ENCODE assay signal across 10 cellular contexts in the genomic region with DNA sequence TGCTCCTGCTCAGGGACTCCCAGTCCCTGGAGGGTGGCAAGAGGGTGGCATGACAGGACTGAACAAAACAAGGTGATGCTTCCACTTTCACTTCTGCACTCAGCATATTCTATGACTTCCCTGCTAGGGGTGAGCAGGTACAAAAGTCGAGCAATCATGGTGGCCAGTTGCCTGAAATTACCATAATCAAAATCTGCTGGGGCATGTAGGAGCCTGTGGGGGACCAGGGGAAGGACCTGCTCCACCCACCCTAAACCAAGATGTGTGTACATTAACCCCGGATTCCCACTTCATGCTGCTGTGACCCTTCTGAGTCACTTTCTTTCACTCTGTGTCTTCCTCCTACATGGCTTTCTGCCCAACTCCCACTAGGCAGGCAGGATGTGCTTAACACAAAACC.
DNase-seq lines count a peak whose midpoint lies in the region; ATAC-seq and TF ChIP-seq lines count a peak whose summit lies in the region.
"Had no signal": no experiment of that assay in that cellular context is flagged by ENCODE, and none has a peak within 500 bp of the region (broad histone marks: within the 10 kb centered on the region; RNA-seq: fewer than 3 reads in every experiment).

No MANE protein-coding gene starts in this region.

- H3K27ac ChIP-seq in GM23248 = no peak overlapping the region

- in situ Hi-C loops in GM13977 (cut with MboI; ENCODE audit: low pct_unique_long_range_greater_than_20kb, low sequenced_read_pairs, unreplicated experiment) = loop anchor here (25.0 kb wide), 1 partner anchor 378 kb away; no protein-coding TSS in a partner anchor
- in situ Hi-C loops in GM23248 (cut with MboI) = no loop called here

- no peaks in the 10 kb centered on the region for H3K79me2 ChIP-seq in GM23248 (ENCODE audit: insufficient read depth)

- no peaks in the 10 kb centered on the region for H4K20me1 ChIP-seq in GM23248 (ENCODE audit: insufficient read depth)

- H3K9me2 ChIP-seq in GM23248 (ENCODE audit: insufficient read depth) = no peaks in the 10 kb centered on the region

- H3K4me3 ChIP-seq in GM23248 = no peak overlapping the region

- peaks cover 7% of the 10 kb centered on the region; the same call in 1 of the 2 replicates for H3K27me3 ChIP-seq in GM23248 (replicated peaks; ENCODE audit: insufficient read depth)

- H3K4me3 Mint-ChIP-seq in central memory CD8-positive, alpha-beta T cell = no peak overlapping the region
- H3K4me3 Mint-ChIP-seq: CD4-positive, CD25-positive, alpha-beta regulatory T cell had no signal

- H3K27ac Mint-ChIP-seq in central memory CD8-positive, alpha-beta T cell (ENCODE audit: low read depth) = no peak overlapping the region

- peak; percentile 58 for ATAC-seq in GM19468 (IDR thresholded peaks at IDR 0.05; ENCODE audit: extremely low read depth, unreplicated experiment)
- peak; percentile 77 for ATAC-seq in HG03432 (IDR thresholded peaks at IDR 0.05; ENCODE audit: unreplicated experiment)
- peak; percentile 32 for ATAC-seq in central memory CD8-positive, alpha-beta T cell (replicated peaks; ENCODE audit: extremely low read depth, poor library complexity, severe bottlenecking)
- ATAC-seq: sciatic nerve had no signal

- no peaks in the 10 kb centered on the region for H3K36me3 Mint-ChIP-seq in central memory CD8-positive, alpha-beta T cell (ENCODE audit: insufficient read depth)
- H3K36me3 Mint-ChIP-seq: CD4-positive, CD25-positive, alpha-beta regulatory T cell had no signal

- peaks cover 17% of the 10 kb centered on the region for H3K27me3 Mint-ChIP-seq in central memory CD8-positive, alpha-beta T cell

- no peaks in the 10 kb centered on the region for H3F3A ChIP-seq in GM23248 (ENCODE audit: insufficient read depth)

- no peak overlapping the region for H3K4me2 ChIP-seq in GM23248 (ENCODE audit: unreplicated experiment)

- H3K9me3 ChIP-seq in GM23248 (ENCODE audit: low read depth) = no peaks in the 10 kb centered on the region

- H3K9me3 Mint-ChIP-seq in central memory CD8-positive, alpha-beta T cell = no peaks in the 10 kb centered on the region

- H3K36me3 ChIP-seq in GM23248 (ENCODE audit: low read depth) = no peaks in the 10 kb centered on the region

- peak; percentile 19 for DNase-seq in GM13977 (ENCODE audit: low spot score)
- DNase-seq in central memory CD8-positive, alpha-beta T cell (ENCODE audit: low spot score in 2 of 2) = no peak
- no peak for DNase-seq in NOMO-1 treated with DMSO at 0.1 percent for 48 hours (lab: John Stamatoyannopoulos, UW; ENCODE audit: unreplicated experiment)
- no peak for DNase-seq in GM23248
- no peak for DNase-seq in SHP77 treated with DMSO at 0.1 percent for 48 hours (lab: John Stamatoyannopoulos, UW)
- no peak for DNase-seq in NCI-H1105 treated with DMSO at 0.1 percent for 48 hours (lab: John Stamatoyannopoulos, UW)

- H3K4me1 Mint-ChIP-seq in central memory CD8-positive, alpha-beta T cell = no peaks in the 10 kb centered on the region
- H3K4me1 Mint-ChIP-seq: CD4-positive, CD25-positive, alpha-beta regulatory T cell had no signal

- H3K9ac ChIP-seq in GM23248 = no peak overlapping the region

- no peaks in the 10 kb centered on the region for H3K4me1 ChIP-seq in GM23248 (ENCODE audit: insufficient read depth)

- no peak overlapping the region for H2AFZ ChIP-seq in GM23248

- TF ChIP-seq CTCF in GM13977 (IDR thresholded peaks at IDR 0.05; ENCODE audit: extremely low read depth, insufficient read depth, missing control alignments) = no peak

- 9 to 18% methylated on average over 2 of the region's 2 CpGs for WGBS in GM23248 (ENCODE audit: low coverage in 1 of 2, low lambda C conversion rate in 2 of 2, missing lambda C conversion rate in 2 of 2), 2 experiments
